ENCODE assay signal across 8 cellular contexts in the genomic region with DNA sequence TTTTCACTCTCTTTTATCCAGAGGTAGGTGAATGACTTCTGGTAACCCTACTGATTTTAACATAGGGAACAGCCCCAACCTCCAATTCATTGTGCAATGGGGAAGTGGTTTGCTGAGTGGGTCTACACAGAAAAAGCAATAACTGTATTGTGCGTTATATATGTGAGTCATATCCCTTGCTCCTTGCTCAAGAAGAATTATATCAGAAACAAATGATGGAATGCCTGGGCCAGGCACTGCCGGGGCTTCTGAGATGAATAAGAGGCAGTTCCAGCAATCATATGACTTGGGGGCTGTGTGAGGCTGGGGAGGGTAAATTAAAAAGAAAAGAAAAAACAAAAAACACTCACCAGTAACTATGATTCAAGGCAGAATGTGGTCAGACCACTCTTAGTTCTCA.
DNase-seq lines count a peak whose midpoint lies in the region; ATAC-seq and TF ChIP-seq lines count a peak whose summit lies in the region.

No MANE protein-coding gene starts in this region.

- H3K4me2 ChIP-seq in Karpas-422 (ENCODE audit: low read depth, low read length, poor library complexity, severe bottlenecking), result no peak overlapping the region

- H3K4me3 ChIP-seq in CD8-positive, alpha-beta T cell (ENCODE audit: low read depth, low read length), result no peak overlapping the region
- H3K4me3 ChIP-seq in neuron (ENCODE audit: low read length), result no peak overlapping the region
- no peak overlapping the region for H3K4me3 ChIP-seq in Karpas-422 (ENCODE audit: low read length)

- POLR2A ChIA-PET in CD8-positive, alpha-beta T cell (lab: Charles Lee), result interaction anchor here (0.5 kb wide), 1 partner anchor 371 kb away, joined by 3 read pairs; no protein-coding TSS in a partner anchor
- POLR2A ChIA-PET in HEK293T (lab: Yijun Ruan, JAX), result no interaction called here

- H4K20me1 ChIP-seq in Karpas-422 (ENCODE audit: insufficient read depth, low read depth, low read length), result no peaks in the 10 kb centered on the region

- H3K79me2 ChIP-seq in Karpas-422 (ENCODE audit: low read length), result no peaks in the 10 kb centered on the region

- CTCF ChIA-PET in CD8-positive, alpha-beta T cell (lab: Charles Lee), result no interaction called here
- CTCF ChIA-PET in HEK293T (lab: Yijun Ruan, JAX), result interaction anchor here (1.6 kb wide), 1 partner anchor 9 kb away, joined by 4 read pairs; no protein-coding TSS in a partner anchor

- no peak overlapping the region for H3K27ac ChIP-seq in CD8-positive, alpha-beta T cell (ENCODE audit: low read depth, low read length)
- H3K27ac ChIP-seq in Karpas-422 (ENCODE audit: low read length), result no peak overlapping the region

- no peaks in the 10 kb centered on the region for H3K36me3 Mint-ChIP-seq in CD8-positive, alpha-beta T cell

- no peak overlapping the region for H3K9ac ChIP-seq in Karpas-422 (ENCODE audit: low read length)

- peaks cover 4% of the 10 kb centered on the region for H3K4me1 Mint-ChIP-seq in CD8-positive, alpha-beta T cell (ENCODE audit: low read depth)

- intact Hi-C loops in CD8-positive, alpha-beta T cell (cut with DNase I, micrococcal nuclease), result no loop called here

- H3K27ac Mint-ChIP-seq in CD8-positive, alpha-beta T cell, result no peak overlapping the region

- no peaks in the 10 kb centered on the region for H3K9me2 ChIP-seq in Karpas-422 (replicated peaks; ENCODE audit: insufficient read depth, low read length)

- H3K36me3 ChIP-seq in CD8-positive, alpha-beta T cell (ENCODE audit: insufficient read depth, low read length), result no peaks in the 10 kb centered on the region
- H3K36me3 ChIP-seq in neuron (ENCODE audit: insufficient read depth, low read length) (no peaks in the 10 kb centered on the region), Karpas-422 (ENCODE audit: insufficient read depth, low read length) (no peaks in the 10 kb centered on the region)

- no peak overlapping the region for H3K4me3 Mint-ChIP-seq in CD8-positive, alpha-beta T cell

- no peak for DNase-seq in CD8-positive, alpha-beta T cell
- DNase-seq in NOMO-1 (lab: John Stamatoyannopoulos, UW; ENCODE audit: unreplicated experiment in 2 of 2) (peak; percentile 91 to 97), dermis blood vessel endothelial cell (peak; percentile 54), HEK293T (ENCODE audit: extremely low spot score) (no peak), Karpas-422 (no peak), islet precursor cell (no peak)

- no peaks in the 10 kb centered on the region for H3K27me3 ChIP-seq in CD8-positive, alpha-beta T cell (ENCODE audit: insufficient read depth, low read length)
- H3K27me3 ChIP-seq in neuron (ENCODE audit: insufficient read depth, low read length) (no peaks in the 10 kb centered on the region), Karpas-422 (ENCODE audit: low read length) (no peaks in the 10 kb centered on the region)

- no peaks in the 10 kb centered on the region for H3K4me1 ChIP-seq in CD8-positive, alpha-beta T cell (ENCODE audit: insufficient read depth, low read length)
- H3K4me1 ChIP-seq in neuron (ENCODE audit: insufficient read depth, low read length), result peaks cover 6% of the 10 kb centered on the region
- no peaks in the 10 kb centered on the region for H3K4me1 ChIP-seq in Karpas-422 (ENCODE audit: low read length)

- no peaks in the 10 kb centered on the region for H3K9me3 Mint-ChIP-seq in CD8-positive, alpha-beta T cell

- peak; percentile 29 for ATAC-seq in CD8-positive, alpha-beta T cell
- no peak for ATAC-seq in HG03097 (IDR thresholded peaks at IDR 0.05; ENCODE audit: low FRiP score, unreplicated experiment)

- no peaks in the 10 kb centered on the region for H3K9me3 ChIP-seq in CD8-positive, alpha-beta T cell (ENCODE audit: low read length)
- H3K9me3 ChIP-seq in neuron (ENCODE audit: low read length) (no peaks in the 10 kb centered on the region), Karpas-422 (ENCODE audit: low read length) (no peaks in the 10 kb centered on the region)

- peak overlapping the region; percentile 38 for H2AFZ ChIP-seq in neuron (ENCODE audit: low read depth, low read length)
- H2AFZ ChIP-seq in Karpas-422 (ENCODE audit: low read length), result no peak overlapping the region

- no peak for TF ChIP-seq CTCF in CD8-positive, alpha-beta T cell (IDR thresholded peaks at IDR 0.05)

- no peaks in the 10 kb centered on the region for H3K27me3 Mint-ChIP-seq in CD8-positive, alpha-beta T cell (ENCODE audit: low read depth)

TF ChIP-seq in HEK293T, 16 proteins besides CTCF, POLR2A, EP300 and RAD21:
- no peak for TF ChIP-seq SP1 (IDR thresholded peaks at IDR 0.05)
- TF ChIP-seq HDGF (IDR thresholded peaks at IDR 0.05; ENCODE audit: borderline replicate concordance), result no peak
- TF ChIP-seq FOXM1 (IDR thresholded peaks at IDR 0.05; ENCODE audit: borderline replicate concordance), result no peak
- TF ChIP-seq BHLHE40 (IDR thresholded peaks at IDR 0.05; ENCODE audit: borderline replicate concordance), result no peak
- no peak for TF ChIP-seq ARNT (IDR thresholded peaks at IDR 0.05)

Comparison
In these comparisons a context has a peak if more than half of its experiments do, and no peak if none do; other contexts are left out.
1. DNase-seq: peak in NOMO-1 (2 of 2) and dermis blood vessel endothelial cell (single experiment); none in CD8-positive, alpha-beta T cell (0 of 7), HEK293T (single experiment), Karpas-422 (single experiment) and islet precursor cell (single experiment).